In the genomic region with DNA sequence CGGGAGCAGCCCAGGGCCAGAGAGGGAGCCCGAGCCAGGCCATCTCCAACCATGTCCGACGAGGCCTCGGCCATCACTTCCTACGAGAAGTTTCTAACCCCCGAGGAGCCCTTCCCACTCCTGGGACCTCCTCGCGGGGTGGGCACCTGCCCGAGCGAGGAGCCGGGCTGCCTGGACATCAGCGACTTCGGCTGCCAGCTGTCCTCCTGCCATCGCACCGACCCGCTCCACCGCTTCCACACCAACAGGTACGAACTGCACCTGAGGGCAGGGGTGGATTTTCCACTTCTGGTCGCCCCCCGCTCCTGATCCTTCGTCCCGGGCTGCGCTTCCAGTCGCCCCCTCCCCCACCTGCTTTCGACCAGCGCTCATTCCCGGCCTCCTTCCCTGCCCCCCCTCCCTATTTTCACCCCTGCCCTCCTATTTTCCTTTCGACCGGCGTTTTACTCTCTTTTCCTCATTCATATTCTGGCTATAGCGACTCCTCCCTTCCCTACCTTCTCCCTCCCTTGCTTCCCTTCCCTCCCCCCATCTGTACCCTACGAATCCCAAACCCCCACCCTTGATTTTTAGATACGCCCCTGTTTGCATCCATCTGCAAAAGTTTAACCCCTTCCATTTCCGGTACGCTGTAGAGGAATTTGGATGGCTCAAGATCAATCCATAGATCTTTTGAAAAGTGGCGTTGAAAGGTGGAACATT, we compare ENCODE assay signal across 8 cellular contexts. TPM values are rescaled to one million over a fixed set of nuclear protein-coding genes. Genes with fewer than 3 reads are reported as not detected.
DNase-seq lines count a peak whose midpoint lies in the region; ATAC-seq lines count a peak whose summit lies in the region.

No MANE protein-coding gene starts in this region.

- no peak for DNase-seq in activated naive CD4-positive, alpha-beta T cell treated with anti-CD3 and anti-CD28 coated beads, Interleukin-2, amount 50 U/mL, for 16 hours
- no peak for DNase-seq in activated CD8-positive, alpha-beta T cell treated with anti-CD3 and anti-CD28 coated beads, Interleukin-2, amount 10 ng/mL, durations not matched to agents 7 days and 5 days
- DNase-seq in stimulated activated effector memory CD8-positive, alpha-beta T cell treated with anti-CD3 and anti-CD28 coated beads, Interleukin-12 subunit alpha, Interleukin-12 subunit beta, amount 100 ng/mL, for 72 hours (ENCODE audit: low spot score in 2 of 2) = no peak
- no peak for DNase-seq in NCI-H446 treated with DMSO at 0.1 percent for 48 hours (lab: John Stamatoyannopoulos, UW)
- no peak for DNase-seq in NCI-H146 treated with DMSO at 0.1 percent for 48 hours (lab: John Stamatoyannopoulos, UW; ENCODE audit: unreplicated experiment)
- no peak for DNase-seq in epidermal melanocyte (ENCODE audit: insufficient read length, low spot score)

- POLR2A ChIA-PET in activated CD8-positive, alpha-beta T cell treated with anti-CD3 and anti-CD28 coated beads, Interleukin-2, amount 10 ng/mL, durations not matched to agents 7 days and 5 days (lab: Charles Lee) = interaction anchor here (2.3 kb wide), 1 partner anchor 10 kb away, joined by 28 read pairs; the partner anchor contains the start of gene SLC25A53

- no peaks in the 10 kb centered on the region for H3K36me3 Mint-ChIP-seq in activated naive CD4-positive, alpha-beta T cell treated with anti-CD3 and anti-CD28 coated beads, Interleukin-2, amount 50 U/mL, for 24 hours
- H3K36me3 Mint-ChIP-seq in activated CD8-positive, alpha-beta T cell treated with anti-CD3 and anti-CD28 coated beads, Interleukin-2, amount 10 ng/mL, durations not matched to agents 7 days and 5 days (ENCODE audit: low read depth) = peaks cover 7% of the 10 kb centered on the region
- H3K36me3 Mint-ChIP-seq in stimulated activated effector memory CD8-positive, alpha-beta T cell treated with anti-CD3 and anti-CD28 coated beads, Interleukin-12 subunit alpha, Interleukin-12 subunit beta, amount 100 ng/mL, for 72 hours = peaks cover 10% of the 10 kb centered on the region

- CTCF ChIA-PET in activated CD8-positive, alpha-beta T cell treated with anti-CD3 and anti-CD28 coated beads, Interleukin-2, amount 10 ng/mL, durations not matched to agents 7 days and 5 days (lab: Charles Lee) = interaction anchor here (1.9 to 2.0 kb wide), 3 partner anchors 10 to 248 kb away, joined by 5 to 10 read pairs (median 9); partner anchors contain the start of gene SLC25A53

- no peaks in the 10 kb centered on the region for H3K9me3 Mint-ChIP-seq in activated naive CD4-positive, alpha-beta T cell treated with anti-CD3 and anti-CD28 coated beads, Interleukin-2, amount 50 U/mL, for 24 hours
- no peaks in the 10 kb centered on the region for H3K9me3 Mint-ChIP-seq in activated CD8-positive, alpha-beta T cell treated with anti-CD3 and anti-CD28 coated beads, Interleukin-2, amount 10 ng/mL, durations not matched to agents 7 days and 5 days (ENCODE audit: insufficient read depth)
- no peaks in the 10 kb centered on the region for H3K9me3 Mint-ChIP-seq in stimulated activated effector memory CD8-positive, alpha-beta T cell treated with anti-CD3 and anti-CD28 coated beads, Interleukin-12 subunit alpha, Interleukin-12 subunit beta, amount 100 ng/mL, for 72 hours

- peak overlapping the region; percentile 93 for H3K4me3 ChIP-seq in iPS-18c (ENCODE audit: insufficient read depth, low read depth, low read length)

- H3K27ac Mint-ChIP-seq in activated naive CD4-positive, alpha-beta T cell treated with anti-CD3 and anti-CD28 coated beads, Interleukin-2, amount 50 U/mL, for 24 hours = no peak overlapping the region
- no peak overlapping the region for H3K27ac Mint-ChIP-seq in activated CD8-positive, alpha-beta T cell treated with anti-CD3 and anti-CD28 coated beads, Interleukin-2, amount 10 ng/mL, durations not matched to agents 7 days and 5 days
- H3K27ac Mint-ChIP-seq in stimulated activated effector memory CD8-positive, alpha-beta T cell treated with anti-CD3 and anti-CD28 coated beads, Interleukin-12 subunit alpha, Interleukin-12 subunit beta, amount 100 ng/mL, for 72 hours = peak overlapping the region; percentile 84

- peaks cover 3% of the 10 kb centered on the region for H3K9me3 ChIP-seq in iPS-18c (ENCODE audit: control insufficient read depth, insufficient read depth, low read length)

- no peak for ATAC-seq in activated CD8-positive, alpha-beta T cell treated with anti-CD3 and anti-CD28 coated beads, Interleukin-2, amount 10 ng/mL, durations not matched to agents 7 days and 5 days
- no peak for ATAC-seq in stimulated activated effector memory CD8-positive, alpha-beta T cell treated with anti-CD3 and anti-CD28 coated beads, Interleukin-12 subunit alpha, Interleukin-12 subunit beta, amount 100 ng/mL, for 72 hours

- peaks cover 41% of the 10 kb centered on the region for H3K4me1 Mint-ChIP-seq in activated naive CD4-positive, alpha-beta T cell treated with anti-CD3 and anti-CD28 coated beads, Interleukin-2, amount 50 U/mL, for 24 hours
- H3K4me1 Mint-ChIP-seq in activated CD8-positive, alpha-beta T cell treated with anti-CD3 and anti-CD28 coated beads, Interleukin-2, amount 10 ng/mL, durations not matched to agents 7 days and 5 days (ENCODE audit: low read depth) = peaks cover 28% of the 10 kb centered on the region
- H3K4me1 Mint-ChIP-seq in stimulated activated effector memory CD8-positive, alpha-beta T cell treated with anti-CD3 and anti-CD28 coated beads, Interleukin-12 subunit alpha, Interleukin-12 subunit beta, amount 100 ng/mL, for 72 hours = peaks cover 38% of the 10 kb centered on the region

- no peaks in the 10 kb centered on the region for H3K27me3 Mint-ChIP-seq in activated naive CD4-positive, alpha-beta T cell treated with anti-CD3 and anti-CD28 coated beads, Interleukin-2, amount 50 U/mL, for 24 hours
- H3K27me3 Mint-ChIP-seq in activated CD8-positive, alpha-beta T cell treated with anti-CD3 and anti-CD28 coated beads, Interleukin-2, amount 10 ng/mL, durations not matched to agents 7 days and 5 days (ENCODE audit: low read depth) = no peaks in the 10 kb centered on the region

- peak overlapping the region; percentile 86 for H3K4me3 Mint-ChIP-seq in activated naive CD4-positive, alpha-beta T cell treated with anti-CD3 and anti-CD28 coated beads, Interleukin-2, amount 50 U/mL, for 24 hours
- H3K4me3 Mint-ChIP-seq in activated CD8-positive, alpha-beta T cell treated with anti-CD3 and anti-CD28 coated beads, Interleukin-2, amount 10 ng/mL, durations not matched to agents 7 days and 5 days = peak overlapping the region; percentile 68
- peak overlapping the region; percentile 73 for H3K4me3 Mint-ChIP-seq in stimulated activated effector memory CD8-positive, alpha-beta T cell treated with anti-CD3 and anti-CD28 coated beads, Interleukin-12 subunit alpha, Interleukin-12 subunit beta, amount 100 ng/mL, for 72 hours

RNA-seq across cellular contexts. Expression of gene FAM199X, which starts 0.6 kb away (rescaled TPM):
- total RNA-seq in activated CD8-positive, alpha-beta T cell treated with anti-CD3 and anti-CD28 coated beads, Interleukin-2, amount 10 ng/mL, durations not matched to agents 7 days and 5 days = 10 to 100 TPM; 11.6 to 12.7 TPM

RNA-seq across cellular contexts. Expression of gene SLC25A53, which starts 10.1 kb away (rescaled TPM):
- total RNA-seq in activated CD8-positive, alpha-beta T cell treated with anti-CD3 and anti-CD28 coated beads, Interleukin-2, amount 10 ng/mL, durations not matched to agents 7 days and 5 days = 1 to 10 TPM; 8.7 to 8.9 TPM

RNA-seq across cellular contexts. Expression of gene ZCCHC18, which starts 54.6 kb away (rescaled TPM):
- 1 to 10 TPM; 2.2 to 3.8 TPM for total RNA-seq in activated CD8-positive, alpha-beta T cell treated with anti-CD3 and anti-CD28 coated beads, Interleukin-2, amount 10 ng/mL, durations not matched to agents 7 days and 5 days
